Comparison of ENCODE assay signal across 8 cellular contexts in genomic region chr4:170047774-170048354, GRCh38. TPM values are rescaled to one million over a fixed set of nuclear protein-coding genes. Genes with fewer than 3 reads are reported as not detected.
DNase-seq lines count a peak whose midpoint lies in the region; ATAC-seq, FAIRE-seq and TF ChIP-seq lines count a peak whose summit lies in the region.

No MANE protein-coding gene starts in this region.

- H3K9me2 ChIP-seq in SU-DHL-6 (replicated peaks; ENCODE audit: insufficient read depth, low read length) = no peaks in the 10 kb centered on the region

- H3K27me3 ChIP-seq in SU-DHL-6 (ENCODE audit: low read length) (no peaks in the 10 kb centered on the region), body of pancreas (no peaks in the 10 kb centered on the region)

- H3K4me2 ChIP-seq in SU-DHL-6 (ENCODE audit: low read depth, low read length, poor library complexity, severe bottlenecking) = no peak overlapping the region

- peak; percentile 98 for FAIRE-seq in kidney (lab: Jason Lieb, UNC)

- H3K4me3 ChIP-seq in SU-DHL-6 (ENCODE audit: insufficient read depth, low read length, poor library complexity, severe bottlenecking) (no peak overlapping the region), body of pancreas (no peak overlapping the region), kidney (ENCODE audit: low read length in 2 of 2) (no peak overlapping the region)

- no peak overlapping the region for H3K9ac ChIP-seq in SU-DHL-6 (ENCODE audit: low read length)
- H3K9ac ChIP-seq in kidney (ENCODE audit: low read length in 2 of 2) = no peak overlapping the region

- no peaks in the 10 kb centered on the region for H3K4me1 ChIP-seq in body of pancreas
- no peaks in the 10 kb centered on the region for H3K4me1 ChIP-seq in kidney (ENCODE audit: control insufficient read depth in 1 of 2, insufficient read depth in 1 of 2, low read depth in 1 of 2, low read length in 2 of 2)

- intact Hi-C loops in body of pancreas (cut with DNase I) = no loop called here
- intact Hi-C loops in kidney (cut with DNase I) = no loop called here

- no peaks in the 10 kb centered on the region for H4K20me1 ChIP-seq in SU-DHL-6 (ENCODE audit: low read depth, low read length)

- ATAC-seq in body of pancreas (no peak), GM18867 (IDR thresholded peaks at IDR 0.05; ENCODE audit: unreplicated experiment) (no peak)

- no peak overlapping the region for H2AFZ ChIP-seq in SU-DHL-6 (ENCODE audit: low read depth, low read length, severe bottlenecking)

- 9 to 12% methylated on average over 4 of the region's 4 CpGs for whole genome bisulfite sequencing in body of pancreas, 2 donors

- no peaks in the 10 kb centered on the region for H3K36me3 ChIP-seq in SU-DHL-6 (ENCODE audit: low read length)
- H3K36me3 ChIP-seq in body of pancreas (replicated peaks in 1 of 2; ENCODE audit: insufficient read depth in 1 of 2, low read depth in 2 of 2) = no peaks in the 10 kb centered on the region
- H3K36me3 ChIP-seq in kidney (ENCODE audit: control insufficient read depth in 1 of 2, insufficient read depth in 2 of 2, low read length in 2 of 2) = no peaks in the 10 kb centered on the region

- TF ChIP-seq POLR2A in body of pancreas (IDR thresholded peaks at IDR 0.05) = no peak

- no peaks in the 10 kb centered on the region for H3K9me3 ChIP-seq in SU-DHL-6 (ENCODE audit: insufficient read depth, low read length)
- no peaks in the 10 kb centered on the region for H3K9me3 ChIP-seq in body of pancreas
- H3K9me3 ChIP-seq in kidney (ENCODE audit: control insufficient read depth in 1 of 2, low read length in 2 of 2) = no peaks in the 10 kb centered on the region

- TF ChIP-seq CTCF in SU-DHL-6 (IDR thresholded peaks at IDR 0.05; ENCODE audit: insufficient read depth, low read length, poor library complexity, severe bottlenecking) (peak; percentile 54), body of pancreas (IDR thresholded peaks at IDR 0.05) (peak; percentile 42 to 89 (median 81)), kidney (IDR thresholded peaks at IDR 0.05; ENCODE audit: borderline replicate concordance, extremely low read depth, insufficient read depth) (peak; percentile 78)

- no peaks in the 10 kb centered on the region for H3K79me2 ChIP-seq in SU-DHL-6 (ENCODE audit: insufficient read depth, low read length)

- DNase-seq in NCI-H510A treated with DMSO at 0.1 percent for 48 hours (lab: John Stamatoyannopoulos, UW) (peak; percentile 44), NCI-H510A (lab: John Stamatoyannopoulos, UW) (no peak), M059J (ENCODE audit: low read depth) (peak; percentile 49), body of pancreas (peak; percentile 61 to 74 (median 70)), kidney (no peak)
- DNase-seq in stimulated activated CD4-positive, alpha-beta T cell treated with anti-CD3 and anti-CD28 coated beads, Interleukin-4, amount 100 ng/mL, for 48 hours (ENCODE audit: low read depth in 2 of 2) = peak; percentile 24 to 38

- no peaks in the 10 kb centered on the region for H3F3A ChIP-seq in SU-DHL-6 (ENCODE audit: insufficient read depth)

- H3K27ac ChIP-seq in SU-DHL-6 (ENCODE audit: low read depth, low read length) (no peak overlapping the region), body of pancreas (no peak overlapping the region), kidney (ENCODE audit: low read depth in 2 of 2, low read length in 2 of 2) (no peak overlapping the region)

RNA-seq across cellular contexts. Expression of gene MFAP3L, which starts 21.7 kb away (rescaled TPM):
- 0.10 and 0.12 TPM in 2 replicates for total RNA-seq in M059J (2014; rRNA removed; shearing (Covaris generic))
- 10 to 100 TPM in 1 of 2 donors, 1 to 10 TPM in 1; 1.3 to 14.5 TPM for total RNA-seq in body of pancreas
- 35.1 TPM for total RNA-seq in kidney
- 18.4 TPM for polyA plus RNA-seq in kidney (ENCODE audit: insufficient read depth, low read depth, low replicate concordance)

RNA-seq across cellular contexts. Expression of gene AADAT, which starts 41.9 kb away (rescaled TPM):
- 0.30 and 2.6 TPM in 2 replicates for total RNA-seq in M059J (2014; rRNA removed; shearing (Covaris generic))
- total RNA-seq in body of pancreas (1 to 10 TPM; 4.4 to 5.3 TPM), kidney (2.6 TPM)
- 4.6 TPM for polyA plus RNA-seq in kidney (ENCODE audit: insufficient read depth, low read depth, low replicate concordance)

Comparison
In these comparisons a context has a peak if more than half of its experiments do, and no peak if none do; other contexts are left out.
1. DNase-seq: peak in NCI-H510A treated with DMSO at 0.1 percent for 48 hours (single experiment), M059J (single experiment), body of pancreas (4 of 4) and stimulated activated CD4-positive, alpha-beta T cell treated with anti-CD3 and anti-CD28 coated beads, Interleukin-4, amount 100 ng/mL, for 48 hours (2 of 2); none in NCI-H510A (single experiment) and kidney (single experiment).
2. Peak in every context shown above with its lines, with median percentiles within 50 percentile points of each other: CTCF ChIP-seq.